ENCODE assay signal across 25 cellular contexts in genomic region chr3:158678687-158679086, GRCh38. TPM values are rescaled to one million over a fixed set of nuclear protein-coding genes. Genes with fewer than 3 reads are reported as not detected.
"Had no signal": no experiment of that assay in that cellular context is flagged by ENCODE, and none has a peak within 500 bp of the region (broad histone marks: within the 10 kb centered on the region; RNA-seq: fewer than 3 reads in every experiment).

No MANE protein-coding gene starts in this region.

- FAIRE-seq: pancreas, small intestine, urothelium cell line had no signal

- ATAC-seq: naive thymus-derived CD4-positive, alpha-beta T cell; natural killer cell; pancreas; psoas muscle; right cardiac atrium; right lobe of liver; stimulated activated effector memory CD8-positive, alpha-beta T cell treated with anti-CD3 and anti-CD28 coated beads, Interleukin-12 subunit alpha, Interleukin-12 subunit beta, amount 100 ng/mL, for 72 hours; stimulated activated naive B cell treated with anti-CD40 and anti-IgM and Interleukin-4, amounts not matched to agents 10 μg/mL and 1 μg/mL and 100 μg/mL, for 72 hours had no signal

- H2AFZ ChIP-seq: neural progenitor cell had no signal

- H3K36me3 ChIP-seq: neural progenitor cell, thyroid gland had no signal

- H3K9ac ChIP-seq: neural progenitor cell had no signal

- H3K4me3 ChIP-seq: neural progenitor cell, pancreas, psoas muscle, right lobe of liver, sigmoid colon, stomach, thoracic aorta, thyroid gland, tibial nerve, upper lobe of left lung, vagina had no signal

- H3K4me2 ChIP-seq: neural progenitor cell had no signal

- DNase-seq: naive thymus-derived CD4-positive, alpha-beta T cell; natural killer cell; occipital lobe; pancreas; posterior cingulate gyrus; psoas muscle; right cardiac atrium; right lobe of liver; sigmoid colon; small intestine; stimulated activated CD4-positive, alpha-beta T cell treated with anti-CD3 and anti-CD28 coated beads, Interleukin-1b, Interleukin-23, amount 100 ng/mL, for 48 hours; stimulated activated CD4-positive, alpha-beta T cell treated with anti-CD3 and anti-CD28 coated beads, Interleukin-4, amount 100 ng/mL, for 24 hours; stimulated activated naive B cell treated with anti-CD40 and anti-IgM and Interleukin-4, amounts not matched to agents 10 μg/mL and 1 μg/mL and 100 μg/mL, for 72 hours; stimulated activated naive CD4-positive, alpha-beta T cell treated with Interleukin-2 at 50 U/mL for 16 hours; stomach; thyroid gland; trophoblast cell; upper lobe of left lung had no signal

- H3K9me3 ChIP-seq: pancreas, psoas muscle, right lobe of liver, sigmoid colon, stomach, thoracic aorta, thyroid gland, tibial nerve, upper lobe of left lung, vagina had no signal

- H3K27me3 ChIP-seq: neural progenitor cell, pancreas, right lobe of liver, sigmoid colon, stomach, thyroid gland, tibial nerve, upper lobe of left lung, vagina had no signal

- H3K27ac ChIP-seq: neural progenitor cell, pancreas, psoas muscle, right lobe of liver, sigmoid colon, stomach, thoracic aorta, thyroid gland, tibial nerve, upper lobe of left lung, vagina had no signal

- H3K4me1 ChIP-seq: neural progenitor cell, pancreas, psoas muscle, right lobe of liver, sigmoid colon, stomach, thyroid gland, tibial nerve, upper lobe of left lung, vagina had no signal

RNA-seq across cellular contexts. Expression of gene RARRES1, which starts 53.6 kb away (rescaled TPM):
- total RNA-seq: naive thymus-derived CD4-positive, alpha-beta T cell; natural killer cell had no signal
- polyA plus RNA-seq: naive thymus-derived CD4-positive, alpha-beta T cell; neural cell had no signal
